Comparison of ENCODE assay signal across 2 cellular contexts in genomic region chr7:23542752-23543151, GRCh38.
TF ChIP-seq lines count a peak whose summit lies in the region.

No MANE protein-coding gene starts in this region.

TF ChIP-seq in HEK293, 187 proteins besides CTCF, POLR2A, EP300 and RAD21:
- TF ChIP-seq ZNF792 (tag by site-specific recombination; IDR thresholded peaks at IDR 0.05) (no peak), ATF2 (tag by site-specific recombination; IDR thresholded peaks at IDR 0.05; ENCODE audit: low read depth) (no peak), ZNF404 (tag by site-specific recombination; IDR thresholded peaks at IDR 0.05) (no peak), ZNF670 (tag by site-specific recombination; IDR thresholded peaks at IDR 0.05; ENCODE audit: low read depth) (no peak), BCL11B (tag by site-specific recombination; IDR thresholded peaks at IDR 0.05; ENCODE audit: low read depth) (no peak), ZNF146 (tag by site-specific recombination; IDR thresholded peaks at IDR 0.05) (peak; percentile 51)

TF ChIP-seq in K562, 482 proteins besides CTCF, POLR2A, EP300 and RAD21:
- no peak for TF ChIP-seq MXD1 (CRISPR knock-in tag; IDR thresholded peaks at IDR 0.05; ENCODE audit: borderline replicate concordance, poor library complexity, severe bottlenecking)
- no peak for TF ChIP-seq HDGF (IDR thresholded peaks at IDR 0.05)
- TF ChIP-seq ZNF146 (CRISPR knock-in tag; IDR thresholded peaks at IDR 0.05; ENCODE audit: unreplicated experiment): peak; percentile 76
- no peak for TF ChIP-seq ZNF699 (CRISPR knock-in tag; IDR thresholded peaks at IDR 0.05; ENCODE audit: insufficient replicate concordance)
- TF ChIP-seq JUNB (CRISPR knock-in tag; conservative IDR thresholded peaks at IDR 0.05): no peak
- no peak for TF ChIP-seq HBP1 (CRISPR knock-in tag; IDR thresholded peaks at IDR 0.05)
- TF ChIP-seq RBM25 (IDR thresholded peaks at IDR 0.05; ENCODE audit: low read depth, low read length, severe bottlenecking): peak; percentile 37
